ENCODE assay signal across 23 cellular contexts in the genomic region with DNA sequence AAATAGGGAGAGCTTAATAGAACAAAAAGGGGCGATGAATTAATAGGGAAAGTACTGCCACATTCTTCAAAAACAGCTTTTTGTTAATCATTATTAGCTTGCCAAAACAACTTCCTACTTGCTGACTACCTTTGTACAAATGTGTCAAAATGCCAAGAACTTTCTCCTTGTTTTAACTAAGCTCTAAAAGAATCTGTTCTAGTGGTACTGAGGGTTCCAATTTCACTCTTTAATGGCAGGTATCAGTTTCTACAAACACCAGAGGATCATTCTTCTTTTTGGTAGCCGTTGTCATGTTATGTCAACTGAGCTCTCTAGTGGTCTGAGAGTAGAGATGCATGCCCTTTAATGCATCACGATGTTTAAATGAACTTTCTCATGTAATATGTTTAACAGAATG. TPM values are rescaled to one million over a fixed set of nuclear protein-coding genes. Genes with fewer than 3 reads are reported as not detected.
DNase-seq lines count a peak whose midpoint lies in the region; ATAC-seq and TF ChIP-seq lines count a peak whose summit lies in the region.
"Had no signal": no experiment of that assay in that cellular context is flagged by ENCODE, and none has a peak within 500 bp of the region (broad histone marks: within the 10 kb centered on the region; RNA-seq: fewer than 3 reads in every experiment).

No MANE protein-coding gene starts in this region.

- no peak for ATAC-seq in activated T-helper 17 cell treated with anti-CD3 and anti-CD28 coated beads, Interleukin-2, amount 50 U/mL, for 72 hours (replicated peaks)
- ATAC-seq in stimulated activated naive B cell treated with anti-CD40 and anti-IgM and Interleukin-4, amounts not matched to agents 10 μg/mL and 1 μg/mL and 100 μg/mL, for 72 hours (replicated peaks), result no peak
- no peak for ATAC-seq in CD4-positive, alpha-beta T cell (ENCODE audit: poor library complexity)
- ATAC-seq in HG03378 (IDR thresholded peaks at IDR 0.05; ENCODE audit: unreplicated experiment), result no peak
- ATAC-seq: naive thymus-derived CD4-positive, alpha-beta T cell had no signal

- no peak for DNase-seq in activated T-cell treated with anti-CD3 and anti-CD28 coated beads, Interleukin-2, amount 50 U/mL, for 24 hours
- DNase-seq in activated T-cell treated with anti-CD3 and anti-CD28 coated beads for 4 hours (no peak), left kidney (ENCODE audit: low read depth, low spot score) (peak; percentile 78), NCI-H69 (lab: John Stamatoyannopoulos, UW) (no peak)
- no peak for DNase-seq in stimulated activated naive B cell treated with anti-CD40 and anti-IgM and Interleukin-4, amounts not matched to agents 10 μg/mL and 1 μg/mL and 100 μg/mL, for 72 hours
- DNase-seq in CD4-positive, alpha-beta T cell, result no peak
- DNase-seq: activated CD4-positive, alpha-beta memory T cell treated with anti-CD3 and anti-CD28 coated beads, Interleukin-2, amount 10 ng/mL, durations not matched to agents 7 days and 5 days; activated CD4-positive, CD25-positive, alpha-beta regulatory T cell; activated T-cell treated with anti-CD3 and anti-CD28 coated beads, Interleukin-2, amount 50 U/mL, for 48 hours; brain microvascular endothelial cell; CD4-positive, alpha-beta memory T cell; colonic mucosa; DMS79; KG1; MV-4-11; naive thymus-derived CD4-positive, alpha-beta T cell; NCI-H187 treated with DMSO at 0.1 percent for 48 hours; sigmoid colon; T1000; testis had no signal

- POLR2A ChIA-PET in CD4-positive, alpha-beta T cell (lab: Charles Lee), result interaction anchor here (0.8 to 1.2 kb wide), 2 partner anchors 29 to 68 kb away, joined by 3 read pairs; a partner anchor contains a TSS

- H3K27ac Mint-ChIP-seq in activated T-cell treated with anti-CD3 and anti-CD28 coated beads, Interleukin-2, amount 50 U/mL, for 24 hours, result peak overlapping the region; percentile 37
- peak overlapping the region; percentile 26 for H3K27ac Mint-ChIP-seq in activated T-helper 17 cell treated with anti-CD3 and anti-CD28 coated beads, Interleukin-2, amount 50 U/mL, for 72 hours
- H3K27ac Mint-ChIP-seq in stimulated activated naive B cell treated with anti-CD40 and anti-IgM and Interleukin-4, amounts not matched to agents 10 μg/mL and 1 μg/mL and 100 μg/mL, for 72 hours, result peak overlapping the region; percentile 63
- H3K27ac Mint-ChIP-seq in CD4-positive, alpha-beta T cell, result no peak overlapping the region
- H3K27ac Mint-ChIP-seq: activated CD4-positive, alpha-beta memory T cell treated with anti-CD3 and anti-CD28 coated beads, Interleukin-2, amount 10 ng/mL, durations not matched to agents 7 days and 5 days; activated naive CD8-positive, alpha-beta T cell had no signal

- H3K36me3 Mint-ChIP-seq in activated T-cell treated with anti-CD3 and anti-CD28 coated beads, Interleukin-2, amount 50 U/mL, for 24 hours (ENCODE audit: low read depth), result peaks cover 86% of the 10 kb centered on the region
- peaks cover 87% of the 10 kb centered on the region for H3K36me3 Mint-ChIP-seq in activated T-helper 17 cell treated with anti-CD3 and anti-CD28 coated beads, Interleukin-2, amount 50 U/mL, for 72 hours (ENCODE audit: low read depth)
- H3K36me3 Mint-ChIP-seq in stimulated activated naive B cell treated with anti-CD40 and anti-IgM and Interleukin-4, amounts not matched to agents 10 μg/mL and 1 μg/mL and 100 μg/mL, for 72 hours, result peaks cover 23 to 36% of the 10 kb centered on the region in 2 donors
- H3K36me3 Mint-ChIP-seq in CD4-positive, alpha-beta T cell (ENCODE audit: low read depth), result peaks cover 84% of the 10 kb centered on the region

- TF ChIP-seq CTCF in CD4-positive, alpha-beta T cell (IDR thresholded peaks at IDR 0.05), result no peak

- no peaks in the 10 kb centered on the region for H3K9me3 ChIP-seq in CD4-positive, alpha-beta T cell (ENCODE audit: control insufficient read depth, low read length)
- H3K9me3 ChIP-seq: colonic mucosa, sigmoid colon, testis had no signal

- H3K4me3 Mint-ChIP-seq in activated T-cell treated with anti-CD3 and anti-CD28 coated beads, Interleukin-2, amount 50 U/mL, for 24 hours, result no peak overlapping the region
- no peak overlapping the region for H3K4me3 Mint-ChIP-seq in activated T-helper 17 cell treated with anti-CD3 and anti-CD28 coated beads, Interleukin-2, amount 50 U/mL, for 72 hours
- H3K4me3 Mint-ChIP-seq in stimulated activated naive B cell treated with anti-CD40 and anti-IgM and Interleukin-4, amounts not matched to agents 10 μg/mL and 1 μg/mL and 100 μg/mL, for 72 hours, result no peak overlapping the region
- no peak overlapping the region for H3K4me3 Mint-ChIP-seq in CD4-positive, alpha-beta T cell
- H3K4me3 Mint-ChIP-seq: activated CD4-positive, alpha-beta memory T cell treated with anti-CD3 and anti-CD28 coated beads, Interleukin-2, amount 10 ng/mL, durations not matched to agents 7 days and 5 days; activated naive CD8-positive, alpha-beta T cell; naive thymus-derived CD4-positive, alpha-beta T cell had no signal

- no peaks in the 10 kb centered on the region for H3K9me3 Mint-ChIP-seq in activated T-cell treated with anti-CD3 and anti-CD28 coated beads, Interleukin-2, amount 50 U/mL, for 24 hours
- no peaks in the 10 kb centered on the region for H3K9me3 Mint-ChIP-seq in activated T-helper 17 cell treated with anti-CD3 and anti-CD28 coated beads, Interleukin-2, amount 50 U/mL, for 72 hours
- no peaks in the 10 kb centered on the region for H3K9me3 Mint-ChIP-seq in stimulated activated naive B cell treated with anti-CD40 and anti-IgM and Interleukin-4, amounts not matched to agents 10 μg/mL and 1 μg/mL and 100 μg/mL, for 72 hours
- no peaks in the 10 kb centered on the region for H3K9me3 Mint-ChIP-seq in CD4-positive, alpha-beta T cell
- H3K9me3 Mint-ChIP-seq: activated CD4-positive, alpha-beta memory T cell treated with anti-CD3 and anti-CD28 coated beads, Interleukin-2, amount 10 ng/mL, durations not matched to agents 7 days and 5 days; CD4-positive, alpha-beta memory T cell; naive thymus-derived CD4-positive, alpha-beta T cell had no signal

- H3K27me3 Mint-ChIP-seq in activated T-cell treated with anti-CD3 and anti-CD28 coated beads, Interleukin-2, amount 50 U/mL, for 24 hours, result no peaks in the 10 kb centered on the region
- H3K27me3 Mint-ChIP-seq in activated T-helper 17 cell treated with anti-CD3 and anti-CD28 coated beads, Interleukin-2, amount 50 U/mL, for 72 hours, result no peaks in the 10 kb centered on the region
- H3K27me3 Mint-ChIP-seq in stimulated activated naive B cell treated with anti-CD40 and anti-IgM and Interleukin-4, amounts not matched to agents 10 μg/mL and 1 μg/mL and 100 μg/mL, for 72 hours, result no peaks in the 10 kb centered on the region
- H3K27me3 Mint-ChIP-seq in CD4-positive, alpha-beta T cell, result no peaks in the 10 kb centered on the region
- H3K27me3 Mint-ChIP-seq: activated CD4-positive, alpha-beta memory T cell treated with anti-CD3 and anti-CD28 coated beads, Interleukin-2, amount 10 ng/mL, durations not matched to agents 7 days and 5 days; activated naive CD8-positive, alpha-beta T cell; CD4-positive, alpha-beta memory T cell; naive thymus-derived CD4-positive, alpha-beta T cell had no signal

- no peaks in the 10 kb centered on the region for H3K27me3 ChIP-seq in CD4-positive, alpha-beta T cell (ENCODE audit: control insufficient read depth, insufficient read depth, low read length)
- H3K27me3 ChIP-seq: brain microvascular endothelial cell, colonic mucosa, sigmoid colon, testis had no signal

- H3K27ac ChIP-seq in CD4-positive, alpha-beta T cell (ENCODE audit: low read depth, low read length), result no peak overlapping the region
- H3K27ac ChIP-seq: brain microvascular endothelial cell, colonic mucosa, sigmoid colon, testis had no signal

- CTCF ChIA-PET in CD4-positive, alpha-beta T cell (lab: Charles Lee), result interaction anchor here (1.5 kb wide), 1 partner anchor 28 kb away, joined by 3 read pairs; no protein-coding TSS in a partner anchor

- intact Hi-C loops in CD4-positive, alpha-beta T cell (cut with DNase I, micrococcal nuclease), result no loop called here

- H3K4me1 Mint-ChIP-seq in activated T-cell treated with anti-CD3 and anti-CD28 coated beads, Interleukin-2, amount 50 U/mL, for 24 hours (ENCODE audit: low read depth), result no peaks in the 10 kb centered on the region
- H3K4me1 Mint-ChIP-seq in activated T-helper 17 cell treated with anti-CD3 and anti-CD28 coated beads, Interleukin-2, amount 50 U/mL, for 72 hours, result peaks cover 5% of the 10 kb centered on the region
- H3K4me1 Mint-ChIP-seq in stimulated activated naive B cell treated with anti-CD40 and anti-IgM and Interleukin-4, amounts not matched to agents 10 μg/mL and 1 μg/mL and 100 μg/mL, for 72 hours, result no peaks in the 10 kb centered on the region
- H3K4me1 Mint-ChIP-seq in CD4-positive, alpha-beta T cell (ENCODE audit: low read depth), result no peaks in the 10 kb centered on the region
- H3K4me1 Mint-ChIP-seq: activated CD4-positive, alpha-beta memory T cell treated with anti-CD3 and anti-CD28 coated beads, Interleukin-2, amount 10 ng/mL, durations not matched to agents 7 days and 5 days; naive thymus-derived CD4-positive, alpha-beta T cell had no signal

RNA-seq across cellular contexts. Expression of a gene that starts 29.4 kb away (rescaled TPM):
- 10 to 100 TPM; 38.9 to 53.3 TPM for total RNA-seq in activated T-helper 17 cell treated with anti-CD3 and anti-CD28 coated beads, Interleukin-2, amount 50 U/mL, for 72 hours
- total RNA-seq in CD4-positive, alpha-beta T cell, result 10 to 100 TPM; 88.7 to 90.4 TPM
